Comparison of ENCODE assay signal across 20 cellular contexts in the genomic region with DNA sequence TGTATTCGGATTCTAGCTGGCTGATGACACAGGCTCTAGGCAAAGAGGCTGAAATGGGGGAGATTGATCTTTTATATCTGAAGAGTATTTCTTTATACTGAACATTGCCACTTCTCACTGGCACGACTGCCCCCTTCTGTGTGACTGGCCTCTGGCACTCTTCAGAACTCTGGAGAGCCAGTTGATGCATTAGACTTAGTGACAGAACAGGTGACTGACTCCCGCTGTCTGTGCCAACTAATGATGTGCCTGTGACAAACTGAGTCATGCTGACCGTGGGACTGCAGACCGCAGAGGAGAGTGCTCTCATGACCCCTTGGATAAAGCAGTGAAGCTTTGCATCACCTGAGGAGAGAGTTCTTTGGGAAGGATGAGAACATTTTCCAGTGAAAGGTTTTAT. TPM values are rescaled to one million over a fixed set of nuclear protein-coding genes. Genes with fewer than 3 reads are reported as not detected.
A peak's percentile ranks its signal among the peaks of the same experiment; 100 is the strongest.
DNase-seq lines count a peak whose midpoint lies in the region; ATAC-seq and TF ChIP-seq lines count a peak whose summit lies in the region.
"Had no signal": no experiment of that assay in that cellular context is flagged by ENCODE, and none has a peak within 500 bp of the region (broad histone marks: within the 10 kb centered on the region; RNA-seq: fewer than 3 reads in every experiment).

No MANE protein-coding gene starts in this region.

- DNase-seq in ACHN (peak; percentile 32), M059J (ENCODE audit: low read depth) (peak; percentile 71), epithelial cell of esophagus (ENCODE audit: low read depth) (peak; percentile 9), mucosa of descending colon (no peak), H4 (ENCODE audit: low spot score) (no peak), prostate gland (ENCODE audit: low spot score) (no peak), HPDE6-E6E7 (ENCODE audit: extremely low spot score) (no peak)
- DNase-seq: activated naive CD8-positive, alpha-beta T cell treated with anti-CD3 and anti-CD28 coated beads, Interleukin-2, amount 50 U/mL, for 24 hours; activated T-cell treated with anti-CD3 and anti-CD28 coated beads, Interleukin-2, amount 50 U/mL, for 72 hours; caudate nucleus; lower lobe of right lung; NCI-H1092; NCI-H2029 treated with DMSO at 0.1 percent for 48 hours; NCI-H510A treated with DMSO at 0.1 percent for 48 hours; SJCRH30; stimulated activated naive CD8-positive, alpha-beta T cell treated with anti-CD3 and anti-CD28 coated beads, Interleukin-15, Interleukin-2, amounts not matched to agents 100 U/mL and 50 U/mL, for 24 hours; upper lobe of left lung had no signal

- TF ChIP-seq POLR2A in prostate gland (IDR thresholded peaks at IDR 0.05): no peak

- intact Hi-C loops in mucosa of descending colon (cut with DNase I, micrococcal nuclease): no loop called here
- intact Hi-C loops in prostate gland (cut with DNase I): no loop called here

- no peak overlapping the region for H3K27ac ChIP-seq in prostate gland
- H3K27ac ChIP-seq: esophagus muscularis mucosa, KMS-11, lower lobe of right lung, SJCRH30, upper lobe of left lung had no signal

- ATAC-seq in mucosa of descending colon (peak; percentile 12), GM19395 (IDR thresholded peaks at IDR 0.05; ENCODE audit: unreplicated experiment) (no peak)
- ATAC-seq: activated naive CD8-positive, alpha-beta T cell treated with anti-CD3 and anti-CD28 coated beads, Interleukin-2, amount 50 U/mL, for 24 hours; activated T-cell treated with anti-CD3 and anti-CD28 coated beads, Interleukin-2, amount 50 U/mL, for 72 hours; lower lobe of right lung; stimulated activated naive CD8-positive, alpha-beta T cell treated with anti-CD3 and anti-CD28 coated beads, Interleukin-15, Interleukin-2, amounts not matched to agents 100 U/mL and 50 U/mL, for 24 hours had no signal

- TF ChIP-seq CTCF in epithelial cell of esophagus (IDR thresholded peaks at IDR 0.05; ENCODE audit: insufficient read depth, low read depth, low read length, missing control alignments) (no peak), mucosa of descending colon (IDR thresholded peaks at IDR 0.05) (no peak), prostate gland (IDR thresholded peaks at IDR 0.05) (no peak)

- H3K9me3 ChIP-seq in mucosa of descending colon (no peaks in the 10 kb centered on the region), prostate gland (no peaks in the 10 kb centered on the region)
- H3K9me3 ChIP-seq: esophagus muscularis mucosa, lower lobe of right lung, SJCRH30, upper lobe of left lung had no signal

- 75% methylated on average over 5 of the region's 5 CpGs for WGBS in prostate gland

- in situ Hi-C loops in ACHN (cut with HindIII; ENCODE audit: low pct_ligation_motif_present, low pct_unique_long_range_greater_than_20kb, low sequenced_read_pairs): no loop called here

- H3K4me3 ChIP-seq in epithelial cell of esophagus (ENCODE audit: low read length) (no peak overlapping the region), mucosa of descending colon (no peak overlapping the region), prostate gland (no peak overlapping the region)
- H3K4me3 ChIP-seq: esophagus muscularis mucosa, lower lobe of right lung, SJCRH30, upper lobe of left lung had no signal

- no peaks in the 10 kb centered on the region for H3K27me3 ChIP-seq in prostate gland (replicated peaks; ENCODE audit: insufficient read depth)
- H3K27me3 ChIP-seq: esophagus muscularis mucosa, SJCRH30, upper lobe of left lung had no signal

- H3K36me3 ChIP-seq in mucosa of descending colon (ENCODE audit: low read depth) (no peaks in the 10 kb centered on the region), prostate gland (no peaks in the 10 kb centered on the region)

- H3K4me1 ChIP-seq in mucosa of descending colon (ENCODE audit: low read depth) (no peaks in the 10 kb centered on the region), prostate gland (replicated peaks) (no peaks in the 10 kb centered on the region)
- H3K4me1 ChIP-seq: lower lobe of right lung, SJCRH30, upper lobe of left lung had no signal

RNA-seq across cellular contexts. Expression of a gene that starts 14.4 kb away (rescaled TPM):
- 12.1 and 21.2 TPM in 2 replicates for total RNA-seq in M059J (2014; rRNA removed; shearing (Covaris generic))
- 10 to 100 TPM; 56.5 to 75.5 (median 69.7) TPM for total RNA-seq in mucosa of descending colon
- total RNA-seq in H4 (2014; rRNA removed; shearing (Covaris generic)): 13.1 and 24.5 TPM in 2 replicates
- 10 to 100 TPM; 20.1 to 83.2 TPM for total RNA-seq in prostate gland

Comparison
In these comparisons a context has a peak if more than half of its experiments do, and no peak if none do; other contexts are left out.
1. DNase-seq: peak in ACHN (single experiment), M059J (single experiment) and epithelial cell of esophagus (single experiment); none in mucosa of descending colon (0 of 3), H4 (single experiment), prostate gland (single experiment) and HPDE6-E6E7 (single experiment).